21 cellular contexts compared by ENCODE assay signal in the genomic region with DNA sequence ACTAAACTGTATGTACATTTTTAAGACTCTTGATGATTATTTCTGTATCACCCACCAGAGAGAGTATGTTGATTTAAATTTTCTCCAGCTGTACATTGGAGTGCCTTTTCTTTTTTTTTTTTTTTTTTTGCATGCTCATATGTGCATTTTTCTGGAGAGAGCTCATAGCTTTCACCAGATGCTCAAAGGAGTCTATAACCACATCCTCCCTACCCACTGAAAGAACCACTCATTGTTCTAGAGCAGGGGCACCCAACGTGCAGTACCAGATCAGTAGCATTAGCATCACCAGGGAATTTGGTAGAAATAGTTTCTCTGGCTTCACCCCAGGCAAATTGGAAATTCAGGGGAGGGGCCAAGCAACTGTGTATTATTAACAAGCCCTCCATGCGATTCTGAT. TPM values are rescaled to one million over a fixed set of nuclear protein-coding genes. Genes with fewer than 3 reads are reported as not detected.
DNase-seq lines count a peak whose midpoint lies in the region; ATAC-seq, FAIRE-seq and TF ChIP-seq lines count a peak whose summit lies in the region.
"Had no signal": no experiment of that assay in that cellular context is flagged by ENCODE, and none has a peak within 500 bp of the region (broad histone marks: within the 10 kb centered on the region; RNA-seq: fewer than 3 reads in every experiment).

No MANE protein-coding gene starts in this region.

- WGBS in psoas muscle, 3 donors = 67 to 70% (median 69%) methylated on average over 2 of the region's 2 CpGs
- WGBS in gastroesophageal sphincter (ENCODE audit: low coverage in 1 of 2), 2 donors = 80 to 81% methylated on average over 1 to 2 of the region's 2 CpGs

- no peaks in the 10 kb centered on the region for H4K20me1 ChIP-seq in keratinocyte (ENCODE audit: control insufficient read depth, extremely low read depth, insufficient read depth, low read length)

- H3K79me2 ChIP-seq in keratinocyte (ENCODE audit: control insufficient read depth, insufficient read depth, low read length) = no peaks in the 10 kb centered on the region

- no peak for ATAC-seq in psoas muscle
- ATAC-seq in gastroesophageal sphincter = no peak
- ATAC-seq: GM12878, heart left ventricle had no signal

- FAIRE-seq in keratinocyte (lab: Jason Lieb, UNC) = peak; percentile 65
- FAIRE-seq: GM12878 had no signal

- no peaks in the 10 kb centered on the region for H3K36me3 ChIP-seq in keratinocyte (ENCODE audit: control insufficient read depth in 2 of 2, extremely low read depth in 1 of 2, insufficient read depth in 2 of 2, low read length in 2 of 2)
- peaks cover 0 to 62% of the 10 kb centered on the region in 2 donors for H3K36me3 ChIP-seq in psoas muscle (ENCODE audit: insufficient read depth in 1 of 2, low read depth in 1 of 2)
- peaks cover 0 to 64% of the 10 kb centered on the region in 2 donors for H3K36me3 ChIP-seq in gastroesophageal sphincter

- TF ChIP-seq EP300 in gastroesophageal sphincter (IDR thresholded peaks at IDR 0.05) = no peak

- DNase-seq in COLO829 (ENCODE audit: low spot score) (peak; percentile 17), HT1080 (ENCODE audit: low read depth) (peak; percentile 92), astrocyte of the hippocampus (ENCODE audit: low read depth, low spot score) (peak; percentile 32), keratinocyte (ENCODE audit: low read depth, low spot score) (peak; percentile 7), psoas muscle (no peak), Ammon's horn (ENCODE audit: low spot score) (no peak)
- DNase-seq in activated CD4-positive, alpha-beta T cell treated with anti-CD3 and anti-CD28 coated beads for 4 hours = no peak
- DNase-seq: activated CD8-positive, alpha-beta memory T cell treated with anti-CD3 and anti-CD28 coated beads for 24 hours; DMS79 treated with DMSO at 0.1 percent for 48 hours; heart left ventricle; KBM-7; NCI-H1417; NCI-H2227 treated with DMSO at 0.1 percent for 48 hours; stimulated activated naive CD4-positive, alpha-beta T cell treated with Interleukin-2 at 50 U/mL for 16 hours had no signal

- no peaks in the 10 kb centered on the region for H3K9me1 ChIP-seq in keratinocyte (ENCODE audit: control insufficient read depth, extremely low read depth, insufficient read depth, low read length)

- no peak overlapping the region for H3K9ac ChIP-seq in keratinocyte (ENCODE audit: control insufficient read depth, extremely low read depth, insufficient read depth, low read length)

- H3K4me2 ChIP-seq in keratinocyte (ENCODE audit: control insufficient read depth, extremely low read depth, insufficient read depth, low read depth, low read length) = no peak overlapping the region
- H3K4me2 ChIP-seq: smooth muscle cell had no signal

- H3K27ac ChIP-seq in keratinocyte (ENCODE audit: control insufficient read depth, insufficient read depth, low read length) = no peak overlapping the region
- H3K27ac ChIP-seq in psoas muscle = no peak overlapping the region
- H3K27ac ChIP-seq in gastroesophageal sphincter = no peak overlapping the region
- H3K27ac ChIP-seq: C4-2B, cardiac muscle cell, heart left ventricle, SK-N-MC had no signal

- intact Hi-C loops in psoas muscle (cut with DNase I) = no loop called here

- H3K4me1 ChIP-seq in keratinocyte (ENCODE audit: control insufficient read depth, extremely low read depth, insufficient read depth, low read length) (peaks cover 3% of the 10 kb centered on the region), psoas muscle (peaks cover 3% of the 10 kb centered on the region), gastroesophageal sphincter (no peaks in the 10 kb centered on the region)
- H3K4me1 ChIP-seq: heart left ventricle had no signal

- dilution Hi-C loops in keratinocyte (cut with MboI; ENCODE audit: extremely low pct_ligation_motif_present, low sequenced_read_pairs) = no loop called here

- H3K27me3 ChIP-seq in keratinocyte (ENCODE audit: control insufficient read depth, extremely low read depth, insufficient read depth, low read length) (no peaks in the 10 kb centered on the region), psoas muscle (ENCODE audit: insufficient read depth in 3 of 3, low read length in 2 of 3) (no peaks in the 10 kb centered on the region), gastroesophageal sphincter (no peaks in the 10 kb centered on the region)
- H3K27me3 ChIP-seq: cardiac muscle cell, heart left ventricle had no signal

- no peak for TF ChIP-seq POLR2A in gastroesophageal sphincter (IDR thresholded peaks at IDR 0.05)

- no peak overlapping the region for H2AFZ ChIP-seq in keratinocyte (ENCODE audit: control insufficient read depth, low read length)

- TF ChIP-seq CTCF in keratinocyte (optimal IDR thresholded peaks at IDR 0.05 in 1 of 3, IDR thresholded peaks at IDR 0.05 in 1 of 3, conservative IDR thresholded peaks at IDR 0.05 in 1 of 3; ENCODE audit: extremely low read depth in 1 of 3, insufficient read depth in 2 of 3, low read length in 3 of 3) (no peak), psoas muscle (IDR thresholded peaks at IDR 0.05) (no peak), gastroesophageal sphincter (IDR thresholded peaks at IDR 0.05) (no peak)

- no peaks in the 10 kb centered on the region for H3K9me3 ChIP-seq in keratinocyte (ENCODE audit: control insufficient read depth, low read depth, low read length)
- H3K9me3 ChIP-seq in psoas muscle = no peaks in the 10 kb centered on the region
- no peaks in the 10 kb centered on the region for H3K9me3 ChIP-seq in gastroesophageal sphincter
- H3K9me3 ChIP-seq: heart left ventricle had no signal

- no peak overlapping the region for H3K4me3 ChIP-seq in keratinocyte (ENCODE audit: control insufficient read depth in 2 of 3, extremely low read depth in 1 of 3, insufficient read depth in 2 of 3, low read depth in 1 of 3, low read length in 3 of 3)
- no peak overlapping the region for H3K4me3 ChIP-seq in psoas muscle
- H3K4me3 ChIP-seq in gastroesophageal sphincter = no peak overlapping the region
- H3K4me3 ChIP-seq: cardiac muscle cell, GM12878, heart left ventricle, SK-N-MC, smooth muscle cell had no signal

RNA-seq across cellular contexts. Expression of gene TMEM171, which starts 53.9 kb away (rescaled TPM):
- total RNA-seq in HT1080 (2014; rRNA removed; shearing (Covaris generic)) = not detected in 2 replicates
- 0.40 and 0.50 TPM in 2 replicates for polyA plus RNA-seq in HT1080 (2015; cell fraction: cytosol; rRNA removed)
- 0.42 and 0.73 TPM in 2 replicates for polyA plus RNA-seq in HT1080 (2015; cell fraction: nucleus; rRNA removed)
- polyA plus RNA-seq in keratinocyte (8.7 to 10.3 TPM (median 8.8 TPM) in 3 replicates), psoas muscle (under 1 TPM; 0.25 to 0.89 (median 0.48) TPM)
- 0.35 TPM for polyA plus RNA-seq in keratinocyte (2011; ENCODE audit: low read depth)
- polyA plus RNA-seq in keratinocyte (2011; cell fraction: cytosol; rRNA removed) = 6.6 and 7.1 TPM in 2 replicates
- 12.9 and 14.1 TPM in 2 replicates for polyA plus RNA-seq in keratinocyte (2011; cell fraction: nucleus; rRNA removed)
- 2.2 and 7.8 TPM in 2 replicates for polyA plus RNA-seq in keratinocyte (2012; ENCODE audit: low replicate concordance)
- polyA minus RNA-seq in keratinocyte = 4.2 to 6.0 TPM (median 5.6 TPM) in 3 replicates
- polyA minus RNA-seq in keratinocyte (2011; cell fraction: cytosol; rRNA and poly(A)+ RNA removed) = 6.9 TPM
- 5.2 and 7.9 TPM in 2 replicates for polyA minus RNA-seq in keratinocyte (2011; cell fraction: nucleus; rRNA and poly(A)+ RNA removed)
- total RNA-seq in psoas muscle (1 to 10 TPM in 1 of 4 donors, under 1 TPM in 3; 0.30 to 1.1 (median 0.44) TPM), gastroesophageal sphincter (under 1 TPM in 1 of 4 donors, not detected in 3; 0.84 TPM)
- total RNA-seq: cardiac muscle cell, GM12878, omental fat pad, smooth muscle cell had no signal
- polyA plus RNA-seq: cardiac muscle cell, GM12878, heart left ventricle had no signal

Comparison
In these comparisons a context has a peak if more than half of its experiments do, and no peak if none do; other contexts are left out.
1. DNase-seq: peak in COLO829 (single experiment), HT1080 (single experiment), astrocyte of the hippocampus (single experiment) and keratinocyte (single experiment); none in psoas muscle (0 of 2), activated CD4-positive, alpha-beta T cell treated with anti-CD3 and anti-CD28 coated beads for 4 hours (0 of 2) and Ammon's horn (single experiment).